In genomic region chr3:113600418-113601185, GRCh38 we compare ENCODE assay signal across 20 cellular contexts.
DNase-seq lines count a peak whose midpoint lies in the region; ATAC-seq and TF ChIP-seq lines count a peak whose summit lies in the region.
"Had no signal": no experiment of that assay in that cellular context is flagged by ENCODE, and none has a peak within 500 bp of the region (broad histone marks: within the 10 kb centered on the region; RNA-seq: fewer than 3 reads in every experiment).

No MANE protein-coding gene starts in this region.

- H3K27me3 ChIP-seq in right cardiac atrium (ENCODE audit: control insufficient read depth, insufficient read depth) = no peaks in the 10 kb centered on the region
- H3K27me3 ChIP-seq: SJSA1 had no signal

- H3K4me1 ChIP-seq in right cardiac atrium (ENCODE audit: control insufficient read depth, insufficient read depth, low read length) = no peaks in the 10 kb centered on the region
- H3K4me1 ChIP-seq: SJSA1 had no signal

- H3K4me3 Mint-ChIP-seq in brain = no peak overlapping the region
- H3K4me3 Mint-ChIP-seq: B cell; CD8-positive, alpha-beta T cell; GM23338 had no signal

- ATAC-seq in right cardiac atrium = peak; percentile 55 to 91
- no peak for ATAC-seq in HG03565 (IDR thresholded peaks at IDR 0.05; ENCODE audit: unreplicated experiment)
- ATAC-seq: CD8-positive, alpha-beta T cell; GM23338; HCT116; PC-3 had no signal

- in situ Hi-C loops in G401 (cut with HindIII; ENCODE audit: low sequenced_read_pairs) = no loop called here

- DNase-seq in G401 (ENCODE audit: low spot score) = peak; percentile 90
- peak; percentile 40 to 81 (median 69) for DNase-seq in right cardiac atrium
- peak; percentile 20 for DNase-seq in putamen (ENCODE audit: low spot score)
- DNase-seq in stimulated activated CD4-positive, alpha-beta T cell treated with anti-CD3 and anti-CD28 coated beads, Interleukin-12 subunit alpha, Interleukin-12 subunit beta, amount 100 ng/mL, for 4 hours = no peak
- no peak for DNase-seq in NCI-H2029 treated with DMSO at 0.1 percent for 48 hours (lab: John Stamatoyannopoulos, UW)
- DNase-seq: ACHN; CD8-positive, alpha-beta T cell; DND-41; GF-D8; NCI-H1105 treated with DMSO at 0.1 percent for 48 hours; NCI-H187; NCI-H345; PC-3 had no signal

- H3K9me3 Mint-ChIP-seq in brain = no peaks in the 10 kb centered on the region
- H3K9me3 Mint-ChIP-seq: CD8-positive, alpha-beta T cell; GM23338 had no signal

- H3K4me3 ChIP-seq in right cardiac atrium (ENCODE audit: low read length) = no peak overlapping the region
- H3K4me3 ChIP-seq: GM23338, SJSA1 had no signal

- peaks cover 17% of the 10 kb centered on the region for H3K4me1 Mint-ChIP-seq in brain

- peak overlapping the region in 3 of 5 experiments; percentile 56 to 78 (median 65) for H3K27ac Mint-ChIP-seq in brain
- H3K27ac Mint-ChIP-seq: B cell; CD8-positive, alpha-beta T cell; GM23338 had no signal

- WGBS in right cardiac atrium = 61% methylated on average over 2 of the region's 2 CpGs

- no peak overlapping the region for H3K27ac ChIP-seq in right cardiac atrium (ENCODE audit: low read length)
- H3K27ac ChIP-seq: RWPE1, SJSA1 had no signal

- intact Hi-C loops in right cardiac atrium (cut with DNase I) = no loop called here

- H3K27me3 Mint-ChIP-seq in brain = peaks cover 7% of the 10 kb centered on the region
- H3K27me3 Mint-ChIP-seq: B cell had no signal

- no peaks in the 10 kb centered on the region for H3K9me3 ChIP-seq in right cardiac atrium (ENCODE audit: control insufficient read depth, low read length)
- H3K9me3 ChIP-seq: SJSA1 had no signal

- H3K36me3 Mint-ChIP-seq in brain = no peaks in the 10 kb centered on the region

- TF ChIP-seq CTCF in brain (conservative IDR thresholded peaks at IDR 0.05) = no peak

Comparison
In these comparisons a context has a peak if more than half of its experiments do, and no peak if none do; other contexts are left out.
1. DNase-seq: peak in G401 (single experiment), right cardiac atrium (3 of 3) and putamen (single experiment); none in stimulated activated CD4-positive, alpha-beta T cell treated with anti-CD3 and anti-CD28 coated beads, Interleukin-12 subunit alpha, Interleukin-12 subunit beta, amount 100 ng/mL, for 4 hours (single experiment) and NCI-H2029 treated with DMSO at 0.1 percent for 48 hours (single experiment).